In genomic region chr5:15794117-15794985, GRCh38 we compare ENCODE assay signal across 9 cellular contexts.
DNase-seq lines count a peak whose midpoint lies in the region; ATAC-seq and TF ChIP-seq lines count a peak whose summit lies in the region.
"Had no signal": no experiment of that assay in that cellular context is flagged by ENCODE, and none has a peak within 500 bp of the region (broad histone marks: within the 10 kb centered on the region; RNA-seq: fewer than 3 reads in every experiment).

No MANE protein-coding gene starts in this region.

- H3K27me3 ChIP-seq in heart left ventricle = no peaks in the 10 kb centered on the region

- H3K4me1 ChIP-seq in heart left ventricle = peaks cover 0 to 88% (median 49%) of the 10 kb centered on the region in 12 donors

- TF ChIP-seq POLR2A in heart left ventricle (IDR thresholded peaks at IDR 0.05) = no peak

- no peak overlapping the region for H3K27ac Mint-ChIP-seq in type B pancreatic cell

- no peaks in the 10 kb centered on the region for H3K9me3 Mint-ChIP-seq in type B pancreatic cell

- no peaks in the 10 kb centered on the region for H3K27me3 Mint-ChIP-seq in type B pancreatic cell

- ATAC-seq in heart left ventricle = peak in 1 of 4 donors; percentile 70
- ATAC-seq in GM19397 (IDR thresholded peaks at IDR 0.05; ENCODE audit: unreplicated experiment) = no peak

- H3K4me3 ChIP-seq in heart left ventricle = no peak overlapping the region

- peak in 9 of 12 donors; percentile 26 to 56 (median 41) for TF ChIP-seq CTCF in heart left ventricle (IDR thresholded peaks at IDR 0.05)
- peak; percentile 52 for TF ChIP-seq CTCF in type B pancreatic cell (conservative IDR thresholded peaks at IDR 0.05)

- DNase-seq in heart left ventricle (no peak), cardiac septum (ENCODE audit: low spot score) (no peak), astrocyte of the hippocampus (ENCODE audit: low read depth, low spot score) (peak; percentile 32), iris pigment epithelial cell (ENCODE audit: low read depth) (peak; percentile 30), type B pancreatic cell (ENCODE audit: extremely low spot score, unreplicated experiment) (no peak), HuH-7 (ENCODE audit: low spot score) (no peak), NCI-H2227 treated with DMSO at 0.1 percent for 48 hours (lab: John Stamatoyannopoulos, UW) (no peak)
- DNase-seq: AML-193 had no signal

- H3K36me3 ChIP-seq in heart left ventricle = no peaks in the 10 kb centered on the region

- WGBS in heart left ventricle, 4 donors = 31 to 34% (median 33%) methylated on average over 5 of the region's 5 CpGs

- no peaks in the 10 kb centered on the region for H3K36me3 Mint-ChIP-seq in type B pancreatic cell

- peak overlapping the region in 10 of 12 donors; percentile 28 to 77 (median 58) for H3K27ac ChIP-seq in heart left ventricle

- H3K9me3 ChIP-seq in heart left ventricle = no peaks in the 10 kb centered on the region

- H3K4me3 Mint-ChIP-seq in type B pancreatic cell = no peak overlapping the region

- intact Hi-C loops in heart left ventricle (cut with DNase I) = loop anchor here in 9 of 10 donors (5.0 to 10.0 kb wide), 4 partner anchors 110 to 330 kb away; partner anchors contain the start of gene FBXL7 (in 8 of the 9)
- intact Hi-C loops in cardiac septum (cut with DNase I) = loop anchor here (5.0 kb wide), 1 partner anchor 292 kb away; the partner anchor contains the start of gene FBXL7

- peaks cover 16% of the 10 kb centered on the region for H3K4me1 Mint-ChIP-seq in type B pancreatic cell (ENCODE audit: unreplicated experiment)

Comparison
In these comparisons a context has a peak if more than half of its experiments do, and no peak if none do; other contexts are left out.
1. DNase-seq: peak in astrocyte of the hippocampus (single experiment) and iris pigment epithelial cell (single experiment); none in heart left ventricle (0 of 5), cardiac septum (single experiment), type B pancreatic cell (single experiment), HuH-7 (single experiment) and NCI-H2227 treated with DMSO at 0.1 percent for 48 hours (single experiment).